In the genomic region with DNA sequence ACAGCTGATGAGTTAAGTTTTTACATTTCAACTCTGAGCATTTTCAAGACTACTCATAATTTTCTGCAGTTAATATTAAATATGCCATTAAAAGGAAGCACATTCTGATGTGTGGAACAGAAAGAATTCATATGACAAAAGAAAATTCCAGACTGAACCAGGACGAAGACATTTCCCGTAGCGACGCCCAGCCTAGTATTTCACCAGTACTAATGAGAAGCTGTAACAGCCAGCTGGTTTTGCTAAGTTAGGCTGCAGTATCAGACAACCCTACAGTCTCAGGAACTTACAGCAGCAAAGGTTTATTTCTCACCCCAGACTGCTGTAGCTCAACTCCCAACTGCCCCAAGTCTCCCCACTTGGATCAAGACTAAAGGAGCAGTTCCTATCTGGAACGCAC, we compare ENCODE assay signal across 1 cellular context.
TF ChIP-seq lines count a peak whose summit lies in the region.

No MANE protein-coding gene starts in this region.

TF ChIP-seq in IMR-90, 13 proteins besides CTCF, POLR2A, EP300 and RAD21 (continued from another document):
- TF ChIP-seq CHD1 (IDR thresholded peaks at IDR 0.05; ENCODE audit: low read depth, low read length) = no peak
- no peak for TF ChIP-seq RCOR1 (IDR thresholded peaks at IDR 0.05; ENCODE audit: insufficient replicate concordance, low read length)
- no peak for TF ChIP-seq USF2 (IDR thresholded peaks at IDR 0.05; ENCODE audit: low read depth, low read length)
- TF ChIP-seq FOS (IDR thresholded peaks at IDR 0.05; ENCODE audit: low read depth, low read length) = no peak
- no peak for TF ChIP-seq MXI1 (IDR thresholded peaks at IDR 0.05; ENCODE audit: borderline replicate concordance, low read depth, low read length)
- no peak for TF ChIP-seq RFX5 (IDR thresholded peaks at IDR 0.05; ENCODE audit: low read depth, low read length)
- TF ChIP-seq ELK1 (IDR thresholded peaks at IDR 0.05; ENCODE audit: borderline replicate concordance, low read depth, low read length) = no peak
- TF ChIP-seq MAZ (IDR thresholded peaks at IDR 0.05; ENCODE audit: borderline replicate concordance, low read depth, low read length) = no peak
- no peak for TF ChIP-seq NFE2L2 (IDR thresholded peaks at IDR 0.05; ENCODE audit: low read depth, low read length)
- no peak for TF ChIP-seq CEBPB (IDR thresholded peaks at IDR 0.05; ENCODE audit: low read depth, low read length)
- TF ChIP-seq SMC3 (IDR thresholded peaks at IDR 0.05; ENCODE audit: low read depth, low read length) = no peak
- no peak for TF ChIP-seq MAFK (IDR thresholded peaks at IDR 0.05; ENCODE audit: low read depth, low read length)
